ENCODE assay signal across 8 cellular contexts in the genomic region with DNA sequence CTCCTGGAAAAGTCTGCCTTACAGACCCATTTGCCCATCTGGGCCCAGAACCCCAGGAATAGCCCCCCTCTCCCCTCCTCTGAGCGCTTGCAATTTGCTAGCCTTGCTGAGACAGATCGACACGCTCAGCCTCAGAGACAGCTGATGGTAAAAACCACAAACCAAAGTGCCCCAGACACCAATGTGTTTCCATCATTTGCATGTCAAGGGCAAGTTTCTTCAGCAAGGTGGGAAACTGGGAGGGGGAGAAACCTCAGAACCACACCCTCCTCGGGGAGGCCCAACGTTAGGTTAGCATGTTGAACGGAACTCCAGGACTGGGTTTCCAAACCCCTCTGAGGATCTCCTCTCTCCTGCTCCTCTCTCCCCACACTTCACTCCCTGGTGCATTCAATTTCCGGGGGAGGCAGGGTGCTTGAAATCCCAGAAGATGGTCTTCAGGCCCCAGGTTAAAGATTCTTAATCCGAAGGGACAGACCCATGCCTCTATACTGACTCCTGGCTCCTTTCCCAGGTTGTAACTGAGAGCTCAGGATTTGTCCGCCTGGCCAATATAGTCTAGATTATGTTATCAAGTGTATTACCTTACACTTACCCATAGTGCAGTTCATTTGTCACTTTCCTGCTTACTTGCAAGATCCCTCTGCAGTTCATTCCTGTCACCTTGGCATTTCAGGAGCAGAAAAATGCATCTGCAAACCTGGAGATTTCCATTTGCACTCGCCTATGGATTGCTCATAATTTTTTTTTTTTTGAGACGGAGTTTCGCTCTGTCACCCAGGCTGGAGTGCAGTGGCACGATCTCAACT. TPM values are rescaled to one million over a fixed set of nuclear protein-coding genes. Genes with fewer than 3 reads are reported as not detected.
DNase-seq lines count a peak whose midpoint lies in the region; ATAC-seq, FAIRE-seq and TF ChIP-seq lines count a peak whose summit lies in the region.

No MANE protein-coding gene starts in this region.

- ATAC-seq in GM19328 (IDR thresholded peaks at IDR 0.05; ENCODE audit: unreplicated experiment) (peak; percentile 54), HG03565 (IDR thresholded peaks at IDR 0.05; ENCODE audit: unreplicated experiment) (peak; percentile 61)

- 47 to 52% methylated on average over 4 to 13 of the region's 13 CpGs for WGBS in transverse colon (ENCODE audit: low coverage in 1 of 2), 2 donors

- peak overlapping the region; percentile 75 to 92 (median 82) for H3K4me3 Mint-ChIP-seq in CD4-positive, alpha-beta memory T cell
- H3K4me3 Mint-ChIP-seq in immature natural killer cell: peak overlapping the region; percentile 77 to 86 (median 83)

- peak overlapping the region; percentile 42 to 63 for H3K4me3 ChIP-seq in CD4-positive, alpha-beta memory T cell (ENCODE audit: low read length in 2 of 2)
- H3K4me3 ChIP-seq in transverse colon: no peak overlapping the region
- H3K4me3 ChIP-seq in kidney (ENCODE audit: low read length in 2 of 2): peak overlapping the region in 1 of 2 donors; percentile 61

- H3K9ac ChIP-seq in kidney (ENCODE audit: low read length in 2 of 2): no peak overlapping the region

- TF ChIP-seq EP300 in transverse colon (IDR thresholded peaks at IDR 0.05; ENCODE audit: low read depth): no peak

- CTCF ChIA-PET in CD4-positive, alpha-beta memory T cell (lab: Charles Lee; ENCODE audit: partially characterized antibody): interaction anchor here (0.7 to 2.1 kb wide), 8 partner anchors 9 to 144 kb away, joined by 3 to 10 read pairs (median 4); no protein-coding TSS in a partner anchor

- in situ Hi-C loops in transverse colon (cut with MboI; ENCODE audit: low pct_ligation_motif_present in 1 of 4, low pct_unique_long_range_greater_than_20kb in 1 of 4, low sequenced_read_pairs in 3 of 4): no loop called here

- H3K27ac Mint-ChIP-seq in CD4-positive, alpha-beta memory T cell: peak overlapping the region in 2 of 7 donors; percentile 74 to 79
- H3K27ac Mint-ChIP-seq in immature natural killer cell: peak overlapping the region in 2 of 6 donors; percentile 57 to 72

- H3K9me3 Mint-ChIP-seq in CD4-positive, alpha-beta memory T cell: no peaks in the 10 kb centered on the region
- no peaks in the 10 kb centered on the region for H3K9me3 Mint-ChIP-seq in immature natural killer cell

- intact Hi-C loops in CD4-positive, alpha-beta memory T cell (cut with micrococcal nuclease): loop anchor here (5.0 kb wide), 1 partner anchor 41 kb away; no protein-coding TSS in a partner anchor
- intact Hi-C loops in transverse colon (cut with DNase I; ENCODE audit: low total_unique reads) (no loop called here), kidney (cut with DNase I) (no loop called here)

- FAIRE-seq in kidney (lab: Jason Lieb, UNC): no peak

- no peak overlapping the region for H3K27ac ChIP-seq in CD4-positive, alpha-beta memory T cell (ENCODE audit: low read depth, low read length)
- H3K27ac ChIP-seq in transverse colon: peak overlapping the region; percentile 78 to 97 (median 91)
- H3K27ac ChIP-seq in kidney (ENCODE audit: low read depth in 2 of 2, low read length in 2 of 2): no peak overlapping the region

- TF ChIP-seq CTCF in transverse colon (IDR thresholded peaks at IDR 0.05) (no peak), kidney (IDR thresholded peaks at IDR 0.05; ENCODE audit: borderline replicate concordance, extremely low read depth, insufficient read depth) (no peak)

- peak; percentile 42 to 75 (median 49) for DNase-seq in CD4-positive, alpha-beta memory T cell
- DNase-seq in activated CD4-positive, alpha-beta T cell treated with anti-CD3 and anti-CD28 coated beads, Interleukin-2, amount 50 U/mL, for 48 hours: peak; percentile 32 to 50
- DNase-seq in immature natural killer cell (peak; percentile 66 to 74 (median 74)), transverse colon (no peak), kidney (no peak), pons (ENCODE audit: low spot score) (no peak)

- no peaks in the 10 kb centered on the region for H3K36me3 Mint-ChIP-seq in CD4-positive, alpha-beta memory T cell
- H3K36me3 Mint-ChIP-seq in immature natural killer cell: peaks cover 0 to 4% (median 0%) of the 10 kb centered on the region in 3 donors

- TF ChIP-seq POLR2A in transverse colon (IDR thresholded peaks at IDR 0.05): no peak

- H3K27me3 Mint-ChIP-seq in CD4-positive, alpha-beta memory T cell: peaks cover 2 to 6% of the 10 kb centered on the region in 2 donors
- peaks cover 19 to 28% (median 25%) of the 10 kb centered on the region in 3 donors for H3K27me3 Mint-ChIP-seq in immature natural killer cell (ENCODE audit: low read depth in 3 of 3)

- POLR2A ChIA-PET in CD4-positive, alpha-beta memory T cell (lab: Charles Lee; ENCODE audit: partially characterized antibody): interaction anchor here (1.2 to 2.8 kb wide), 4 partner anchors 30 to 50 kb away, joined by 3 to 12 read pairs (median 8); a partner anchor contains a TSS

- peaks cover 14 to 30% (median 18%) of the 10 kb centered on the region in 4 donors for H3K4me1 Mint-ChIP-seq in CD4-positive, alpha-beta memory T cell
- peaks cover 20 to 31% of the 10 kb centered on the region in 2 donors for H3K4me1 Mint-ChIP-seq in immature natural killer cell

- peaks cover 15% of the 10 kb centered on the region for H3K4me1 ChIP-seq in CD4-positive, alpha-beta memory T cell (ENCODE audit: insufficient read depth, low read length)
- H3K4me1 ChIP-seq in transverse colon (peaks cover 9 to 43% (median 31%) of the 10 kb centered on the region in 4 donors), kidney (ENCODE audit: control insufficient read depth in 1 of 2, insufficient read depth in 1 of 2, low read depth in 1 of 2, low read length in 2 of 2) (peaks cover 10 to 27% of the 10 kb centered on the region in 2 donors)

- H3K36me3 ChIP-seq in CD4-positive, alpha-beta memory T cell (ENCODE audit: insufficient read depth, low read length): no peaks in the 10 kb centered on the region
- no peaks in the 10 kb centered on the region for H3K36me3 ChIP-seq in transverse colon
- no peaks in the 10 kb centered on the region for H3K36me3 ChIP-seq in kidney (ENCODE audit: control insufficient read depth in 1 of 2, insufficient read depth in 2 of 2, low read length in 2 of 2)

- peaks cover 4% of the 10 kb centered on the region for H3K27me3 ChIP-seq in CD4-positive, alpha-beta memory T cell (ENCODE audit: insufficient read depth, low read length)
- H3K27me3 ChIP-seq in transverse colon: no peaks in the 10 kb centered on the region

- H3K9me3 ChIP-seq in CD4-positive, alpha-beta memory T cell (ENCODE audit: control insufficient read depth in 1 of 2, low read length in 2 of 2): no peaks in the 10 kb centered on the region
- no peaks in the 10 kb centered on the region for H3K9me3 ChIP-seq in transverse colon
- H3K9me3 ChIP-seq in kidney (ENCODE audit: control insufficient read depth in 1 of 2, low read length in 2 of 2): no peaks in the 10 kb centered on the region

RNA-seq across cellular contexts. Expression of a gene that starts 1.3 kb away (rescaled TPM):
- total RNA-seq in CD4-positive, alpha-beta memory T cell: under 1 TPM; 0.61 to 0.90 TPM
- polyA plus RNA-seq in CD4-positive, alpha-beta memory T cell: not detected
- polyA plus RNA-seq in immature natural killer cell (1 to 10 TPM in 1 of 3 donors, under 1 TPM in 2; 0.43 to 2.5 (median 0.52) TPM), kidney (ENCODE audit: insufficient read depth, low read depth, low replicate concordance) (33.0 TPM)
- total RNA-seq in transverse colon (10 to 100 TPM; 20.2 to 27.3 (median 24.6) TPM), kidney (52.3 TPM)

RNA-seq across cellular contexts. Expression of a gene that starts 31.5 kb away (rescaled TPM):
- 10 to 100 TPM; 76.0 to 76.6 TPM for total RNA-seq in CD4-positive, alpha-beta memory T cell
- polyA plus RNA-seq in CD4-positive, alpha-beta memory T cell: 10 to 100 TPM; 30.6 to 50.2 TPM
- polyA plus RNA-seq in immature natural killer cell: 10 to 100 TPM; 35.8 to 54.1 (median 40.1) TPM
- 10 to 100 TPM; 44.0 to 65.1 (median 50.1) TPM for total RNA-seq in transverse colon
- total RNA-seq in kidney: 92.5 TPM
- polyA plus RNA-seq in kidney (ENCODE audit: insufficient read depth, low read depth, low replicate concordance): 26.0 TPM

RNA-seq across cellular contexts. Expression of a gene that starts 50.5 kb away (rescaled TPM):
- 100 to 1,000 TPM; 242 to 257 TPM for total RNA-seq in CD4-positive, alpha-beta memory T cell
- polyA plus RNA-seq in CD4-positive, alpha-beta memory T cell: 10 to 100 TPM; 32.4 to 59.3 TPM
- polyA plus RNA-seq in immature natural killer cell (10 to 100 TPM; 42.5 to 69.6 (median 55.8) TPM), kidney (ENCODE audit: insufficient read depth, low read depth, low replicate concordance) (69.8 TPM)
- total RNA-seq in transverse colon (100 to 1,000 TPM; 122 to 174 (median 143) TPM), kidney (177 TPM)

Comparison
In these comparisons a context has a peak if more than half of its experiments do, and no peak if none do; other contexts are left out.
1. DNase-seq: peak in CD4-positive, alpha-beta memory T cell (5 of 5), activated CD4-positive, alpha-beta T cell treated with anti-CD3 and anti-CD28 coated beads, Interleukin-2, amount 50 U/mL, for 48 hours (2 of 2) and immature natural killer cell (3 of 3); none in transverse colon (single experiment), kidney (single experiment) and pons (single experiment).
2. H3K27ac ChIP-seq: peak in transverse colon (4 of 4); none in CD4-positive, alpha-beta memory T cell (single experiment) and kidney (0 of 2).
3. H3K4me3 ChIP-seq: peak in CD4-positive, alpha-beta memory T cell (2 of 2); none in transverse colon (0 of 4).
4. RNA of a gene that starts 1.3 kb away (total RNA-seq): 52.3 TPM in kidney (single experiment) and 20.2 to 27.3 TPM in transverse colon; 0.61 to 0.90 TPM in CD4-positive, alpha-beta memory T cell; every median in the first group is over 10 times any median in the second.